In genomic region chr6:88519227-88520019, GRCh38 we compare ENCODE assay signal across 27 cellular contexts.
DNase-seq lines count a peak whose midpoint lies in the region; ATAC-seq, FAIRE-seq and TF ChIP-seq lines count a peak whose summit lies in the region.
"Had no signal": no experiment of that assay in that cellular context is flagged by ENCODE, and none has a peak within 500 bp of the region (broad histone marks: within the 10 kb centered on the region; RNA-seq: fewer than 3 reads in every experiment).

No MANE protein-coding gene starts in this region.

- H3K56ac ChIP-seq in H1 (replicated peaks; ENCODE audit: insufficient read length, low read depth, low read length), result no peak overlapping the region

- no peak overlapping the region for H3K4me2 ChIP-seq in OCI-LY1 (ENCODE audit: low read length)
- no peak overlapping the region for H3K4me2 ChIP-seq in H1 (ENCODE audit: insufficient read depth in 1 of 2, low read depth in 2 of 2, low read length in 2 of 2)
- H3K4me2 ChIP-seq: hepatocyte, PC-9 had no signal

- H2AFZ ChIP-seq in OCI-LY1 (ENCODE audit: low read length), result peak overlapping the region; percentile 86; the same call in 1 of the 2 replicates
- peak overlapping the region; percentile 21; the same call in 1 of the 2 replicates for H2AFZ ChIP-seq in H1 (ENCODE audit: low read length)
- H2AFZ ChIP-seq: hepatocyte, PC-9 had no signal

- no peak for TF ChIP-seq POLR2A in H1 (IDR thresholded peaks at IDR 0.05; ENCODE audit: control extremely low read depth in 1 of 2, low read depth in 2 of 2, low read length in 2 of 2)
- no peak for TF ChIP-seq POLR2A in gastroesophageal sphincter (IDR thresholded peaks at IDR 0.05)

- H3K23ac ChIP-seq in H1 (ENCODE audit: insufficient read length), result no peak overlapping the region

- TF ChIP-seq RAD21 in H1 (IDR thresholded peaks at IDR 0.05 in 1 of 2, conservative IDR thresholded peaks at IDR 0.05 in 1 of 2; ENCODE audit: low read depth in 2 of 2, low read length in 2 of 2), result no peak

- H3K4me3 ChIP-seq in OCI-LY1 (ENCODE audit: low read depth, low read length, poor library complexity, severe bottlenecking), result no peak overlapping the region
- no peak overlapping the region for H3K4me3 ChIP-seq in H1 (ENCODE audit: extremely low read depth in 1 of 4, insufficient read depth in 2 of 4, low read depth in 3 of 4, low read length in 4 of 4)
- H3K4me3 ChIP-seq in gastroesophageal sphincter, result no peak overlapping the region
- H3K4me3 ChIP-seq: adrenal gland, hepatocyte, pancreas, PC-9, testis had no signal

- CTCF ChIA-PET in H1 (lab: Charles Lee; ENCODE audit: partially characterized antibody), result no interaction called here

- DNase-seq in GM18507 (ENCODE audit: extremely low spot score, insufficient read length, low read depth) (no peak), H1 (ENCODE audit: low read depth in 1 of 2, low spot score in 2 of 2) (no peak), putamen (ENCODE audit: low spot score) (peak; percentile 57), superior temporal gyrus (ENCODE audit: extremely low spot score) (no peak), MV-4-11 (lab: John Stamatoyannopoulos, UW) (no peak)
- DNase-seq: activated CD4-positive, alpha-beta T cell treated with anti-CD3 and anti-CD28 coated beads for 4 hours; activated CD8-positive, alpha-beta T cell treated with anti-CD3 and anti-CD28 coated beads, Interleukin-2, amount 10 ng/mL, durations not matched to agents 7 days and 5 days; activated naive CD4-positive, alpha-beta T cell treated with anti-CD3 and anti-CD28 coated beads, Interleukin-2, amount 10 ng/mL, durations not matched to agents 7 days and 5 days; adrenal gland; AML-193; CD4-positive, alpha-beta T cell; NCI-H1092 treated with DMSO at 0.1 percent for 48 hours; NCI-H187 treated with DMSO at 0.1 percent for 48 hours; NCI-H2171; pancreas; PC-9; retina; small intestine; stimulated activated naive CD4-positive, alpha-beta T cell treated with Interleukin-2 at 50 U/mL for 16 hours; T-helper 2 cell; testis had no signal

- H2BK5ac ChIP-seq in H1 (ENCODE audit: low read depth, low read length), result no peak overlapping the region

- POLR2A ChIA-PET in H1 (lab: Charles Lee; ENCODE audit: partially characterized antibody), result interaction anchor here (0.9 kb wide), 1 partner anchor 10 kb away, joined by 3 read pairs; no protein-coding TSS in a partner anchor

- H3K79me1 ChIP-seq in H1 (ENCODE audit: low read depth, low read length), result no peaks in the 10 kb centered on the region

- 90% methylated on average over 10 of the region's 10 CpGs; no CpG with 5 or more reads in 1 of the 2 experiments for WGBS in H1 (ENCODE audit: extremely low coverage in 1 of 2, insufficient coverage in 1 of 2, insufficient read length in 1 of 2, insufficient replicate concordance in 2 of 2, low coverage in 1 of 2, low lambda C conversion rate in 2 of 2, missing lambda C conversion rate in 1 of 2), 2 experiments
- 22 to 26% methylated on average over 8 to 10 of the region's 10 CpGs for WGBS in gastroesophageal sphincter (ENCODE audit: low coverage in 1 of 2), 2 donors

- H4K20me1 ChIP-seq in OCI-LY1 (ENCODE audit: insufficient read depth, low read length) (no peaks in the 10 kb centered on the region), H1 (replicated peaks in 1 of 2; ENCODE audit: control insufficient read depth in 1 of 2, insufficient read depth in 2 of 2, low read length in 2 of 2) (no peaks in the 10 kb centered on the region)

- H3K9ac ChIP-seq in OCI-LY1 (ENCODE audit: low read length) (no peak overlapping the region), H1 (replicated peaks in 1 of 4; ENCODE audit: extremely low read depth in 1 of 4, low read depth in 3 of 4, low read length in 3 of 4) (no peak overlapping the region)

- no peak for ATAC-seq in gastroesophageal sphincter
- ATAC-seq: activated CD8-positive, alpha-beta T cell treated with anti-CD3 and anti-CD28 coated beads, Interleukin-2, amount 10 ng/mL, durations not matched to agents 7 days and 5 days; natural killer cell treated with Interleukin-12 subunit alpha and Interleukin-12 subunit beta and Interleukin-15 and Interleukin-18, amount 100 ng/mL, for 72 hours; pancreas; SK-N-SH treated with all-trans-retinoic acid at 6 μM for 48 hours had no signal

- H4K91ac ChIP-seq in H1 (replicated peaks; ENCODE audit: insufficient read length, low read length), result no peak overlapping the region

- no peak for TF ChIP-seq EP300 in H1 (IDR thresholded peaks at IDR 0.05; ENCODE audit: borderline replicate concordance in 1 of 2, low read depth in 2 of 2, low read length in 2 of 2)
- no peak for TF ChIP-seq EP300 in gastroesophageal sphincter (IDR thresholded peaks at IDR 0.05)

- no peaks in the 10 kb centered on the region for H3K23me2 ChIP-seq in H1 (ENCODE audit: low read depth, low read length)

- H3K79me2 ChIP-seq in OCI-LY1 (ENCODE audit: insufficient read depth, low read length), result no peaks in the 10 kb centered on the region
- H3K79me2 ChIP-seq in H1 (ENCODE audit: control insufficient read depth in 1 of 2, insufficient read depth in 2 of 2, low read length in 2 of 2), result no peaks in the 10 kb centered on the region
- H3K79me2 ChIP-seq: hepatocyte had no signal

- H3K27ac ChIP-seq in OCI-LY1 (ENCODE audit: low read depth, low read length, poor library complexity, severe bottlenecking), result no peak overlapping the region
- no peak overlapping the region for H3K27ac ChIP-seq in H1 (ENCODE audit: low read depth, low read length)
- H3K27ac ChIP-seq in gastroesophageal sphincter, result no peak overlapping the region
- H3K27ac ChIP-seq: adrenal gland, hepatocyte, pancreas, PC-9, testis, VCaP had no signal

- no peaks in the 10 kb centered on the region for H3K9me2 ChIP-seq in OCI-LY1 (ENCODE audit: low read depth, low read length)

- no peak overlapping the region for H3K18ac ChIP-seq in H1 (ENCODE audit: extremely low read depth, low read length)

- no peak overlapping the region for H4K8ac ChIP-seq in H1 (ENCODE audit: extremely low read depth, insufficient read depth, low read length)

- no peak overlapping the region for H3K4ac ChIP-seq in H1 (replicated peaks; ENCODE audit: insufficient read length, low read depth, low read length)

- H2BK120ac ChIP-seq in H1 (replicated peaks; ENCODE audit: low read depth, low read length), result no peak overlapping the region

- no peak overlapping the region for H2BK20ac ChIP-seq in H1 (ENCODE audit: low read length)

- H3K14ac ChIP-seq in H1 (ENCODE audit: insufficient read length), result no peak overlapping the region

- no peaks in the 10 kb centered on the region for H3K4me1 ChIP-seq in OCI-LY1 (ENCODE audit: insufficient read depth, low read length, severe bottlenecking)
- peaks cover 0 to 4% (median 0%) of the 10 kb centered on the region in 4 experiments; a peak in 1 of 7 replicates for H3K4me1 ChIP-seq in H1 (replicated peaks in 1 of 4; ENCODE audit: control insufficient read depth in 3 of 4, insufficient read depth in 4 of 4, low read length in 3 of 4)
- no peaks in the 10 kb centered on the region for H3K4me1 ChIP-seq in gastroesophageal sphincter
- H3K4me1 ChIP-seq: pancreas, testis had no signal

- H3K27me3 ChIP-seq in OCI-LY1 (ENCODE audit: insufficient read depth, low read length) (no peaks in the 10 kb centered on the region), H1 (replicated peaks in 1 of 4; ENCODE audit: control insufficient read depth in 3 of 4, extremely low read depth in 1 of 4, insufficient read depth in 3 of 4, low read length in 3 of 4) (no peaks in the 10 kb centered on the region), gastroesophageal sphincter (no peaks in the 10 kb centered on the region)
- H3K27me3 ChIP-seq: adrenal gland, hepatocyte, pancreas, testis had no signal

- H3K9me3 ChIP-seq in OCI-LY1 (ENCODE audit: low read length), result no peaks in the 10 kb centered on the region
- H3K9me3 ChIP-seq in H1 (ENCODE audit: insufficient read depth in 2 of 2, low read depth in 1 of 2, low read length in 1 of 2), result no peaks in the 10 kb centered on the region; a peak in 1 of 4 replicates
- H3K9me3 ChIP-seq in gastroesophageal sphincter, result no peaks in the 10 kb centered on the region
- H3K9me3 ChIP-seq: adrenal gland, pancreas, testis had no signal

- no peak for TF ChIP-seq CTCF in OCI-LY1 (IDR thresholded peaks at IDR 0.05; ENCODE audit: low read length)
- TF ChIP-seq CTCF in H1 (IDR thresholded peaks at IDR 0.05; ENCODE audit: control extremely low read depth in 1 of 3, insufficient read depth in 1 of 3, low read depth in 1 of 3, low read length in 3 of 3), result no peak
- no peak for TF ChIP-seq CTCF in gastroesophageal sphincter (IDR thresholded peaks at IDR 0.05)

- no peak overlapping the region for H2BK12ac ChIP-seq in H1 (ENCODE audit: low read depth, low read length)

- FAIRE-seq in GM18507 (lab: Jason Lieb, UNC), result peak; percentile 46
- no peak for FAIRE-seq in H1 (lab: Jason Lieb, UNC)
- FAIRE-seq: pancreas, small intestine had no signal

- no peak overlapping the region for H2BK15ac ChIP-seq in H1 (ENCODE audit: low read length)

- H4K5ac ChIP-seq in H1 (ENCODE audit: insufficient read length, low read depth, low read length), result no peak overlapping the region

- no peaks in the 10 kb centered on the region for H3F3A ChIP-seq in OCI-LY1 (ENCODE audit: insufficient read depth, low read length)

- no peaks in the 10 kb centered on the region for H3K36me3 ChIP-seq in OCI-LY1 (ENCODE audit: insufficient read depth, low read length)
- no peaks in the 10 kb centered on the region for H3K36me3 ChIP-seq in H1 (ENCODE audit: control insufficient read depth in 2 of 4, insufficient read depth in 4 of 4, low read length in 3 of 4)
- H3K36me3 ChIP-seq in gastroesophageal sphincter, result no peaks in the 10 kb centered on the region
- H3K36me3 ChIP-seq: adrenal gland, pancreas had no signal

- H2AK5ac ChIP-seq in H1 (ENCODE audit: low read depth, low read length), result no peak overlapping the region

TF ChIP-seq in H1, 55 proteins besides CTCF, POLR2A, EP300 and RAD21:
- TF ChIP-seq SAP30 (IDR thresholded peaks at IDR 0.05; ENCODE audit: insufficient read depth, insufficient replicate concordance, low read length) (no peak), SIN3A (conservative IDR thresholded peaks at IDR 0.05 in 1 of 2, IDR thresholded peaks at IDR 0.05 in 1 of 2; ENCODE audit: low read depth in 1 of 2, low read length in 2 of 2) (no peak), JUN (IDR thresholded peaks at IDR 0.05; ENCODE audit: low read depth, low read length) (no peak)
